13 cellular contexts compared by ENCODE assay signal in the genomic region with DNA sequence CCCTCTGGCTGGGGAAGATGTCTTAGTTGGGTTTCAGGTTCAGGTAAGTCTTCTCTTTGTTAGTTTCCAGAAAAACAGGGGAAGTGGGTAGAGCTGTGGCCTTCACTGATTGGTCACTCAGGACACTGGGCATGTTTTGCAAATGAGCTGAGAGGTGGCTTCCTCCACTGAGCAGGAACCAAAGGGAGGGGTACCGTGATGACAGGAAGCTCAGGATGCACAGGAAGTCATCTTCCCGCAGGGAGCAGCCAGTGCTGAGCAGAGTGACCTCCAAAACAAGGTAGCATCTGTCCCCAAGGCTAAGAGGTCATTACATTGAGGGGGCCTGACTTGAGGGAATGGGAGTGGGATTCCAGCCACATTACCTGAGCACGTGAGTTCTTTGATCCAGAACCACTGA. TPM values are rescaled to one million over a fixed set of nuclear protein-coding genes. Genes with fewer than 3 reads are reported as not detected.
A peak's percentile ranks its signal among the peaks of the same experiment; 100 is the strongest.
DNase-seq lines count a peak whose midpoint lies in the region; ATAC-seq lines count a peak whose summit lies in the region.
"Had no signal": no experiment of that assay in that cellular context is flagged by ENCODE, and none has a peak within 500 bp of the region (broad histone marks: within the 10 kb centered on the region; RNA-seq: fewer than 3 reads in every experiment).

No MANE protein-coding gene starts in this region.

- H3K23ac ChIP-seq in neuronal stem cell (ENCODE audit: low read depth, low read length, poor library complexity), result no peak overlapping the region

- no peak overlapping the region for H2BK12ac ChIP-seq in neuronal stem cell (ENCODE audit: low read length)

- H3K4me2 ChIP-seq in neuronal stem cell (ENCODE audit: insufficient read depth, low read length, poor library complexity, severe bottlenecking), result no peak overlapping the region

- H4K91ac ChIP-seq in neuronal stem cell (ENCODE audit: low read depth, low read length, poor library complexity), result no peak overlapping the region

- no peak overlapping the region for H2BK120ac ChIP-seq in neuronal stem cell (ENCODE audit: low read depth, low read length)

- H3K14ac ChIP-seq in neuronal stem cell (ENCODE audit: low read length), result no peak overlapping the region

- no peaks in the 10 kb centered on the region for H3K27me3 ChIP-seq in neuronal stem cell (ENCODE audit: control insufficient read depth in 3 of 3, insufficient read depth in 3 of 3, low read depth in 1 of 3, low read length in 3 of 3)
- H3K27me3 ChIP-seq: heart right ventricle had no signal

- peaks cover 16% of the 10 kb centered on the region for H3K36me3 Mint-ChIP-seq in activated CD8-positive, alpha-beta memory T cell treated with anti-CD3 and anti-CD28 coated beads, Interleukin-2, amount 10 ng/mL, durations not matched to agents 7 days and 5 days
- H3K36me3 Mint-ChIP-seq in IgD-negative memory B cell, result peaks cover 2% of the 10 kb centered on the region
- peaks cover 14% of the 10 kb centered on the region for H3K36me3 Mint-ChIP-seq in activated naive CD8-positive, alpha-beta T cell treated with anti-CD3 and anti-CD28 coated beads for 36 hours

- CTCF ChIA-PET in activated CD8-positive, alpha-beta memory T cell treated with anti-CD3 and anti-CD28 coated beads, Interleukin-2, amount 10 ng/mL, durations not matched to agents 7 days and 5 days (lab: Charles Lee), result interaction anchor here (0.7 to 14.6 kb wide), 4 partner anchors 12 to 45 kb away, joined by 3 to 233 read pairs (median 4); a partner anchor contains a TSS

- H3K27ac ChIP-seq in neuronal stem cell (replicated peaks; ENCODE audit: low read length), result no peak overlapping the region

- peaks cover 18 to 32% of the 10 kb centered on the region in 2 donors for H3K36me3 ChIP-seq in neuronal stem cell (replicated peaks in 1 of 2; ENCODE audit: control insufficient read depth in 2 of 2, insufficient read depth in 2 of 2, low read length in 2 of 2)

- no peak overlapping the region for H4K8ac ChIP-seq in neuronal stem cell (ENCODE audit: low read depth, low read length)

- H3K9ac ChIP-seq in neuronal stem cell (ENCODE audit: low read depth, low read length, poor library complexity), result no peak overlapping the region

- no peaks in the 10 kb centered on the region for H3K27me3 Mint-ChIP-seq in activated CD8-positive, alpha-beta memory T cell treated with anti-CD3 and anti-CD28 coated beads, Interleukin-2, amount 10 ng/mL, durations not matched to agents 7 days and 5 days
- H3K27me3 Mint-ChIP-seq in IgD-negative memory B cell, result no peaks in the 10 kb centered on the region
- no peaks in the 10 kb centered on the region for H3K27me3 Mint-ChIP-seq in activated naive CD8-positive, alpha-beta T cell treated with anti-CD3 and anti-CD28 coated beads for 36 hours

- H3K27ac Mint-ChIP-seq in activated CD8-positive, alpha-beta memory T cell treated with anti-CD3 and anti-CD28 coated beads, Interleukin-2, amount 10 ng/mL, durations not matched to agents 7 days and 5 days, result peak overlapping the region; percentile 80
- peak overlapping the region in 2 of 3 donors; percentile 19 to 92 for H3K27ac Mint-ChIP-seq in IgD-negative memory B cell
- H3K27ac Mint-ChIP-seq in activated naive CD8-positive, alpha-beta T cell treated with anti-CD3 and anti-CD28 coated beads for 36 hours, result peak overlapping the region; percentile 46

- no peaks in the 10 kb centered on the region for H3K9me3 Mint-ChIP-seq in activated CD8-positive, alpha-beta memory T cell treated with anti-CD3 and anti-CD28 coated beads, Interleukin-2, amount 10 ng/mL, durations not matched to agents 7 days and 5 days (ENCODE audit: low read depth)
- no peaks in the 10 kb centered on the region for H3K9me3 Mint-ChIP-seq in IgD-negative memory B cell
- H3K9me3 Mint-ChIP-seq in activated naive CD8-positive, alpha-beta T cell treated with anti-CD3 and anti-CD28 coated beads for 36 hours, result no peaks in the 10 kb centered on the region

- H3K4me1 Mint-ChIP-seq in activated CD8-positive, alpha-beta memory T cell treated with anti-CD3 and anti-CD28 coated beads, Interleukin-2, amount 10 ng/mL, durations not matched to agents 7 days and 5 days, result peaks cover 40% of the 10 kb centered on the region
- peaks cover 22 to 36% (median 23%) of the 10 kb centered on the region in 3 donors for H3K4me1 Mint-ChIP-seq in IgD-negative memory B cell
- H3K4me1 Mint-ChIP-seq in activated naive CD8-positive, alpha-beta T cell treated with anti-CD3 and anti-CD28 coated beads for 36 hours, result peaks cover 28% of the 10 kb centered on the region

- H2AFZ ChIP-seq in neuronal stem cell (ENCODE audit: low read length), result no peak overlapping the region

- H3K79me1 ChIP-seq in neuronal stem cell (ENCODE audit: low read depth, low read length), result peaks cover 7% of the 10 kb centered on the region

- H3K4me3 Mint-ChIP-seq in activated CD8-positive, alpha-beta memory T cell treated with anti-CD3 and anti-CD28 coated beads, Interleukin-2, amount 10 ng/mL, durations not matched to agents 7 days and 5 days, result peak overlapping the region; percentile 2
- H3K4me3 Mint-ChIP-seq in IgD-negative memory B cell, result peak overlapping the region; percentile 10 to 47 (median 20)
- no peak overlapping the region for H3K4me3 Mint-ChIP-seq in activated naive CD8-positive, alpha-beta T cell treated with anti-CD3 and anti-CD28 coated beads for 36 hours

- no CpG with 5 or more reads among the region's 3 CpGs for WGBS in neuronal stem cell (ENCODE audit: extremely low coverage in 2 of 2, insufficient read length in 2 of 2, insufficient replicate concordance in 1 of 2), 2 donors

- H3K4me3 ChIP-seq in neuronal stem cell (ENCODE audit: low read length in 2 of 2), result peak overlapping the region in 1 of 2 donors; percentile 57
- H3K4me3 ChIP-seq: heart right ventricle had no signal

- no peaks in the 10 kb centered on the region for H3K9me3 ChIP-seq in neuronal stem cell (replicated peaks in 1 of 2; ENCODE audit: control insufficient read depth in 2 of 2, insufficient read depth in 1 of 2, low read depth in 1 of 2, low read length in 2 of 2)
- H3K9me3 ChIP-seq: heart right ventricle had no signal

- H2AK5ac ChIP-seq in neuronal stem cell (ENCODE audit: low read depth, low read length), result no peak overlapping the region

- peaks cover 4 to 7% of the 10 kb centered on the region in 2 donors for H3K4me1 ChIP-seq in neuronal stem cell (ENCODE audit: control insufficient read depth in 2 of 2, insufficient read depth in 1 of 2, low read depth in 1 of 2, low read length in 2 of 2)

- H2BK15ac ChIP-seq in neuronal stem cell (ENCODE audit: low read length), result no peak overlapping the region

- ATAC-seq in activated CD8-positive, alpha-beta memory T cell treated with anti-CD3 and anti-CD28 coated beads, Interleukin-2, amount 10 ng/mL, durations not matched to agents 7 days and 5 days, result peak; percentile 46
- no peak for ATAC-seq in GM21786 (IDR thresholded peaks at IDR 0.05; ENCODE audit: unreplicated experiment)
- ATAC-seq in GM19324 (IDR thresholded peaks at IDR 0.05; ENCODE audit: low FRiP score, unreplicated experiment), result no peak
- ATAC-seq in GM18517 (IDR thresholded peaks at IDR 0.05; ENCODE audit: unreplicated experiment), result no peak
- ATAC-seq: heart right ventricle had no signal

- H2BK5ac ChIP-seq in neuronal stem cell (ENCODE audit: low read length), result no peak overlapping the region

- H3K18ac ChIP-seq in neuronal stem cell (ENCODE audit: low read length), result peak overlapping the region; percentile 38

- peak; percentile 59 for DNase-seq in activated CD8-positive, alpha-beta memory T cell treated with anti-CD3 and anti-CD28 coated beads, Interleukin-2, amount 10 ng/mL, durations not matched to agents 7 days and 5 days
- no peak for DNase-seq in activated CD8-positive, alpha-beta memory T cell treated with anti-CD3 and anti-CD28 coated beads for 24 hours
- no peak for DNase-seq in activated naive CD8-positive, alpha-beta T cell treated with anti-CD3 and anti-CD28 coated beads for 36 hours
- no peak for DNase-seq in neuronal stem cell (ENCODE audit: low spot score)
- DNase-seq: activated CD8-positive, alpha-beta memory T cell treated with anti-CD3 and anti-CD28 coated beads, Interleukin-2, amount 50 U/mL, for 48 hours; heart right ventricle; mammary epithelial cell; NCI-H2171; T1000 had no signal

- H3K4ac ChIP-seq in neuronal stem cell (ENCODE audit: low read length), result no peak overlapping the region

RNA-seq across cellular contexts. Expression of a gene that starts 5.6 kb away (rescaled TPM):
- 10 to 100 TPM; 65.2 to 73.1 TPM for total RNA-seq in activated CD8-positive, alpha-beta memory T cell treated with anti-CD3 and anti-CD28 coated beads, Interleukin-2, amount 10 ng/mL, durations not matched to agents 7 days and 5 days
- 150 TPM for polyA plus RNA-seq in IgD-negative memory B cell
- 10 to 100 TPM; 71.2 to 74.8 TPM for total RNA-seq in activated naive CD8-positive, alpha-beta T cell treated with anti-CD3 and anti-CD28 coated beads for 36 hours
- polyA plus RNA-seq in neuronal stem cell (2013, experiment 1 of 2), result 59.9 TPM
- 58.9 TPM for polyA plus RNA-seq in neuronal stem cell (2013, experiment 2 of 2)

RNA-seq across cellular contexts. Expression of a gene that starts 16.2 kb away (rescaled TPM):
- 10 to 100 TPM; 13.5 to 14.5 TPM for total RNA-seq in activated CD8-positive, alpha-beta memory T cell treated with anti-CD3 and anti-CD28 coated beads, Interleukin-2, amount 10 ng/mL, durations not matched to agents 7 days and 5 days
- 4.5 TPM for polyA plus RNA-seq in IgD-negative memory B cell
- 1 to 10 TPM; 6.5 to 6.6 TPM for total RNA-seq in activated naive CD8-positive, alpha-beta T cell treated with anti-CD3 and anti-CD28 coated beads for 36 hours
- polyA plus RNA-seq in neuronal stem cell (2013, experiment 1 of 2), result 7.3 TPM
- 6.9 TPM for polyA plus RNA-seq in neuronal stem cell (2013, experiment 2 of 2)

RNA-seq across cellular contexts. Expression of a gene that starts 28.3 kb away (rescaled TPM):
- total RNA-seq in activated CD8-positive, alpha-beta memory T cell treated with anti-CD3 and anti-CD28 coated beads, Interleukin-2, amount 10 ng/mL, durations not matched to agents 7 days and 5 days, result 100 to 1,000 TPM; 277 to 301 TPM
- polyA plus RNA-seq in IgD-negative memory B cell, result 150 TPM
- total RNA-seq in activated naive CD8-positive, alpha-beta T cell treated with anti-CD3 and anti-CD28 coated beads for 36 hours, result 100 to 1,000 TPM; 245 to 250 TPM
- polyA plus RNA-seq in neuronal stem cell (2013, experiment 1 of 2), result 267 TPM
- polyA plus RNA-seq in neuronal stem cell (2013, experiment 2 of 2), result 277 TPM

RNA-seq across cellular contexts. Expression of a gene that starts 38.2 kb away (rescaled TPM):
- 1 to 10 TPM; 2.3 to 3.2 TPM for total RNA-seq in activated CD8-positive, alpha-beta memory T cell treated with anti-CD3 and anti-CD28 coated beads, Interleukin-2, amount 10 ng/mL, durations not matched to agents 7 days and 5 days
- 3.0 TPM for polyA plus RNA-seq in IgD-negative memory B cell
- total RNA-seq in activated naive CD8-positive, alpha-beta T cell treated with anti-CD3 and anti-CD28 coated beads for 36 hours, result 1 to 10 TPM; 2.1 TPM
- 7.7 TPM for polyA plus RNA-seq in neuronal stem cell (2013, experiment 1 of 2)
- polyA plus RNA-seq in neuronal stem cell (2013, experiment 2 of 2), result 7.9 TPM

RNA-seq across cellular contexts. Expression of a gene that starts 56.8 kb away (rescaled TPM):
- 100 to 1,000 TPM; 469 to 639 TPM for total RNA-seq in activated CD8-positive, alpha-beta memory T cell treated with anti-CD3 and anti-CD28 coated beads, Interleukin-2, amount 10 ng/mL, durations not matched to agents 7 days and 5 days
- polyA plus RNA-seq in IgD-negative memory B cell, result 391 TPM
- 100 to 1,000 TPM; 623 to 655 TPM for total RNA-seq in activated naive CD8-positive, alpha-beta T cell treated with anti-CD3 and anti-CD28 coated beads for 36 hours
- polyA plus RNA-seq in neuronal stem cell (2013, experiment 1 of 2), result 507 TPM
- polyA plus RNA-seq in neuronal stem cell (2013, experiment 2 of 2), result 553 TPM
